In genomic region chr12:105256921-105257320, GRCh38 we compare ENCODE assay signal across 18 cellular contexts. TPM values are rescaled to one million over a fixed set of nuclear protein-coding genes. Genes with fewer than 3 reads are reported as not detected.
DNase-seq lines count a peak whose midpoint lies in the region; ATAC-seq, FAIRE-seq and TF ChIP-seq lines count a peak whose summit lies in the region.
"Had no signal": no experiment of that assay in that cellular context is flagged by ENCODE, and none has a peak within 500 bp of the region (broad histone marks: within the 10 kb centered on the region; RNA-seq: fewer than 3 reads in every experiment).

No MANE protein-coding gene starts in this region.

- 12 to 34% (median 23%) methylated on average over 3 of the region's 3 CpGs for WGBS in ovary, 3 donors
- WGBS in thyroid gland, 2 donors: 77 to 91% methylated on average over 3 of the region's 3 CpGs

- no peaks in the 10 kb centered on the region for H3K36me3 Mint-ChIP-seq in chondrocyte (ENCODE audit: low read depth)
- H3K36me3 Mint-ChIP-seq: natural killer cell had no signal

- FAIRE-seq in urothelium cell line (lab: Jason Lieb, UNC): no peak

- TF ChIP-seq EP300 in ovary (IDR thresholded peaks at IDR 0.05): no peak

- TF ChIP-seq CTCF in chondrocyte (IDR thresholded peaks at IDR 0.05): no peak
- no peak for TF ChIP-seq CTCF in omental fat pad (IDR thresholded peaks at IDR 0.05)
- TF ChIP-seq CTCF in ovary (IDR thresholded peaks at IDR 0.05): no peak
- no peak for TF ChIP-seq CTCF in thyroid gland (IDR thresholded peaks at IDR 0.05)

- H3K4me1 ChIP-seq in ovary (ENCODE audit: insufficient read depth) (no peaks in the 10 kb centered on the region), thyroid gland (peaks cover 0 to 6% of the 10 kb centered on the region in 2 donors)
- H3K4me1 ChIP-seq: sigmoid colon had no signal

- peak; percentile 27 for ATAC-seq in omental fat pad (ENCODE audit: low FRiP score)
- ATAC-seq: left ventricle myocardium superior, natural killer cell had no signal

- peaks cover 68% of the 10 kb centered on the region for H3K4me1 Mint-ChIP-seq in chondrocyte (ENCODE audit: low read depth)

- H3K27ac Mint-ChIP-seq in chondrocyte (ENCODE audit: unreplicated experiment): peak overlapping the region; percentile 92
- H3K27ac Mint-ChIP-seq: natural killer cell had no signal

- H3K36me3 ChIP-seq in ovary (no peaks in the 10 kb centered on the region), thyroid gland (no peaks in the 10 kb centered on the region)
- H3K36me3 ChIP-seq: sigmoid colon had no signal

- in situ Hi-C loops in ACHN (cut with HindIII; ENCODE audit: low pct_ligation_motif_present, low pct_unique_long_range_greater_than_20kb, low sequenced_read_pairs): no loop called here

- H3K9me3 ChIP-seq in ovary (no peaks in the 10 kb centered on the region), thyroid gland (no peaks in the 10 kb centered on the region)
- H3K9me3 ChIP-seq: sigmoid colon had no signal

- H3K9me3 Mint-ChIP-seq in chondrocyte (ENCODE audit: low read depth): peaks cover 4% of the 10 kb centered on the region
- H3K9me3 Mint-ChIP-seq: natural killer cell had no signal

- H3K27me3 ChIP-seq in ovary: no peaks in the 10 kb centered on the region
- no peaks in the 10 kb centered on the region for H3K27me3 ChIP-seq in thyroid gland
- H3K27me3 ChIP-seq: sigmoid colon had no signal

- DNase-seq in ACHN (peak; percentile 46), LHCN-M2 (ENCODE audit: low read depth) (peak; percentile 78), chondrocyte (ENCODE audit: low spot score) (no peak), omental fat pad (ENCODE audit: low spot score) (no peak), urothelium cell line (ENCODE audit: low spot score) (no peak), DMS79 treated with DMSO at 0.1 percent for 48 hours (lab: John Stamatoyannopoulos, UW) (no peak), ovary (no peak), thyroid gland (no peak)
- DNase-seq: activated CD4-positive, alpha-beta T cell treated with anti-CD3 and anti-CD28 coated beads, Interleukin-2, amount 50 U/mL, for 48 hours; activated effector memory CD4-positive, alpha-beta T cell treated with anti-CD3 and anti-CD28 coated beads, Interleukin-2, amount 50 U/mL, for 16 hours; caudate nucleus; left ventricle myocardium superior; natural killer cell; NCI-H1694 treated with DMSO at 0.1 percent for 48 hours; NCI-H748 treated with DMSO at 0.1 percent for 48 hours; RPMI8226; sigmoid colon; substantia nigra had no signal

- H3K27ac ChIP-seq in ovary (no peak overlapping the region), thyroid gland (no peak overlapping the region)

- intact Hi-C loops in ovary (cut with DNase I) (no loop called here), thyroid gland (cut with DNase I) (no loop called here)

- no peak for TF ChIP-seq POLR2A in ovary (IDR thresholded peaks at IDR 0.05)
- TF ChIP-seq POLR2A in thyroid gland (IDR thresholded peaks at IDR 0.05): no peak

- peak overlapping the region; percentile 13 for H3K4me3 Mint-ChIP-seq in chondrocyte (ENCODE audit: unreplicated experiment)
- H3K4me3 Mint-ChIP-seq: natural killer cell had no signal

- no peak overlapping the region for H3K4me3 ChIP-seq in ovary
- H3K4me3 ChIP-seq in thyroid gland (replicated peaks in 1 of 3): no peak overlapping the region
- H3K4me3 ChIP-seq: sigmoid colon had no signal

- no peaks in the 10 kb centered on the region for H3K27me3 Mint-ChIP-seq in chondrocyte (ENCODE audit: low read depth)

RNA-seq across cellular contexts. Expression of gene APPL2, which starts 20.9 kb away (rescaled TPM):
- total RNA-seq in LHCN-M2 (2014; rRNA removed) (36.9 and 41.6 TPM in 2 replicates), chondrocyte (46.2 to 51.7 TPM (median 47.5 TPM) in 3 replicates), omental fat pad (10 to 100 TPM; 39.9 to 67.5 (median 59.1) TPM), ovary (10 to 100 TPM; 28.6 to 45.2 (median 36.2) TPM), thyroid gland (10 to 100 TPM; 28.6 to 30.6 (median 30.3) TPM)
- polyA plus RNA-seq in LHCN-M2 (2012): 44.4 TPM
- 10 to 100 TPM; 27.4 to 66.2 TPM for polyA plus RNA-seq in ovary

Comparison
In these comparisons a context has a peak if more than half of its experiments do, and no peak if none do; other contexts are left out.
1. DNase-seq: peak in ACHN (single experiment) and LHCN-M2 (single experiment); none in chondrocyte (single experiment), omental fat pad (single experiment), urothelium cell line (single experiment), DMS79 treated with DMSO at 0.1 percent for 48 hours (single experiment), ovary (0 of 5) and thyroid gland (0 of 2).